Comparison of ENCODE assay signal across 25 cellular contexts in the genomic region with DNA sequence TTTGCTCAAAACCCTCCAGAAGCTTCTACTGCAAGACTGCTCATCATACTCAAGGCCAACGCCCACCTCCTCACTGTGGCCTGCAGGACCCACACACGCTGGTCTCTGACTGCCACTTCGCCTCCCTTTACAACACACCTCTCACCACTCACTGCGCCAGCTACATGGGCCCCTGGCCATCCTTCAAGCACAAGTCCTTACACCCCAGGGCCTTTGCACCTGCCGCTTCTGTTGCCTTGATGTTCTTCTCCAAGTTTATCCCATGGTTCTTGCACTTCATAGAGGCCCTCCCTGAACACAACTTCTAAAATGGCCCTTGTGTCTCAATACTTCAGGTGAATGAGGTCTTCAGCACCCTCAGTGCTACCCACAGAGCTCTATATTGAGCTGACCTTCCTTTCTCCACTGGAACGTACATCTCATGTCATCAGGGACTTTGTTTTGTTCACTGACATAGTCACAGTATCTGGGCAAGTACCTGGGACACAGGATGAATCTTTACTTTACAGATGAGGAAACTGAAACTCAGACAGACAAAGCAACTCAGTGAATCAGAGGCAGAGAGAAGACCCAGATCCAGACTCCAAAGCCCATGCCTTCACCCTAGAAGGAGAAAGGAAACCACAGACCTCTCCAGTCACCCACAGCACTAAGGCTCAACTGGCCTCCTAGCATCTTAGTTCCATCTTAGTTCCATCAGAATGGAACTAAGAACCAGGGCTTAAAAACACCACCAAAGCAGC. TPM values are rescaled to one million over a fixed set of nuclear protein-coding genes. Genes with fewer than 3 reads are reported as not detected.
DNase-seq lines count a peak whose midpoint lies in the region; ATAC-seq, FAIRE-seq and TF ChIP-seq lines count a peak whose summit lies in the region.
"Had no signal": no experiment of that assay in that cellular context is flagged by ENCODE, and none has a peak within 500 bp of the region (broad histone marks: within the 10 kb centered on the region; RNA-seq: fewer than 3 reads in every experiment).

No MANE protein-coding gene starts in this region.

- H3K4me3 Mint-ChIP-seq in activated CD4-positive, alpha-beta T cell treated with anti-CD3 and anti-CD28 coated beads, Interleukin-2, amount 10 ng/mL, durations not matched to agents 24 days and 14 days, result no peak overlapping the region
- no peak overlapping the region for H3K4me3 Mint-ChIP-seq in activated CD4-positive, alpha-beta memory T cell treated with anti-CD3 and anti-CD28 coated beads, Interleukin-2, amount 10 ng/mL, durations not matched to agents 7 days and 5 days
- H3K4me3 Mint-ChIP-seq in endodermal cell, result no peak overlapping the region
- H3K4me3 Mint-ChIP-seq: activated naive CD4-positive, alpha-beta T cell treated with anti-CD3 and anti-CD28 coated beads, Interleukin-2, amount 10 ng/mL, durations not matched to agents 7 days and 5 days; T-helper 2 cell treated with Interferon-gamma antibody and Interleukin-4, amounts not matched to agents 5 μg/mL and 100 μg/mL, for 36 hours had no signal

- no peak overlapping the region for H3K4me3 ChIP-seq in endodermal cell (ENCODE audit: low read length)
- H3K4me3 ChIP-seq: A549, esophagus squamous epithelium, gastrocnemius medialis, HAP-1, mucosa of descending colon, SK-N-MC had no signal

- H3K4me1 Mint-ChIP-seq in activated CD4-positive, alpha-beta T cell treated with anti-CD3 and anti-CD28 coated beads, Interleukin-2, amount 10 ng/mL, durations not matched to agents 24 days and 14 days, result peaks cover 11% of the 10 kb centered on the region
- peaks cover 15% of the 10 kb centered on the region for H3K4me1 Mint-ChIP-seq in activated CD4-positive, alpha-beta memory T cell treated with anti-CD3 and anti-CD28 coated beads, Interleukin-2, amount 10 ng/mL, durations not matched to agents 7 days and 5 days
- peaks cover 2% of the 10 kb centered on the region for H3K4me1 Mint-ChIP-seq in endodermal cell

- peaks cover 4% of the 10 kb centered on the region for H3K9me3 Mint-ChIP-seq in activated CD4-positive, alpha-beta T cell treated with anti-CD3 and anti-CD28 coated beads, Interleukin-2, amount 10 ng/mL, durations not matched to agents 24 days and 14 days
- peaks cover 8% of the 10 kb centered on the region for H3K9me3 Mint-ChIP-seq in activated CD4-positive, alpha-beta memory T cell treated with anti-CD3 and anti-CD28 coated beads, Interleukin-2, amount 10 ng/mL, durations not matched to agents 7 days and 5 days
- peaks cover 3% of the 10 kb centered on the region for H3K9me3 Mint-ChIP-seq in endodermal cell

- H3K36me3 ChIP-seq in endodermal cell (ENCODE audit: control insufficient read depth, insufficient read depth, low read length), result peaks cover 18% of the 10 kb centered on the region
- H3K36me3 ChIP-seq: gastrocnemius medialis had no signal

- H3K27ac ChIP-seq in endodermal cell (ENCODE audit: low read depth, low read length), result no peak overlapping the region
- H3K27ac ChIP-seq: A549, esophagus squamous epithelium, gastrocnemius medialis, parathyroid adenoma, SK-N-MC had no signal

- no peak for DNase-seq in activated CD4-positive, alpha-beta T cell treated with anti-CD3 and anti-CD28 coated beads, Interleukin-2, amount 10 ng/mL, durations not matched to agents 24 days and 14 days
- DNase-seq in activated CD4-positive, alpha-beta T cell treated with anti-CD3 and anti-CD28 coated beads, Interleukin-2, amount 50 U/mL, for 1 hour, result no peak
- no peak for DNase-seq in GM12891 (ENCODE audit: insufficient read length, low spot score)
- no peak for DNase-seq in activated CD4-positive, alpha-beta memory T cell treated with anti-CD3 and anti-CD28 coated beads, Interleukin-2, amount 10 ng/mL, durations not matched to agents 7 days and 5 days
- DNase-seq in endodermal cell, result no peak
- DNase-seq in NCI-H187 (lab: John Stamatoyannopoulos, UW), result no peak
- no peak for DNase-seq in GM13977 (ENCODE audit: low spot score)
- DNase-seq: activated naive CD4-positive, alpha-beta T cell treated with anti-CD3 and anti-CD28 coated beads, Interleukin-2, amount 10 ng/mL, durations not matched to agents 7 days and 5 days; effector memory CD4-positive, alpha-beta T cell; esophagus squamous epithelium; gastrocnemius medialis; hypothalamus; KG1; mucosa of descending colon; NCI-H2171 treated with DMSO at 0.1 percent for 48 hours; NCI-H526; right cardiac atrium; stimulated activated CD4-positive, alpha-beta T cell treated with anti-CD3 and anti-CD28 coated beads, Interleukin-12 subunit alpha, Interleukin-12 subunit beta, amount 100 ng/mL, for 4 hours had no signal

- H3K9ac ChIP-seq in endodermal cell (ENCODE audit: extremely low read depth, low read length, poor library complexity, severe bottlenecking), result no peak overlapping the region
- H3K9ac ChIP-seq: parathyroid adenoma had no signal

- CTCF ChIA-PET in activated CD4-positive, alpha-beta memory T cell treated with anti-CD3 and anti-CD28 coated beads, Interleukin-2, amount 10 ng/mL, durations not matched to agents 7 days and 5 days (lab: Charles Lee), result interaction anchor here (1.4 kb wide), 1 partner anchor 74 kb away, joined by 13 read pairs; no protein-coding TSS in a partner anchor

- in situ Hi-C loops in GM13977 (cut with MboI; ENCODE audit: low pct_unique_long_range_greater_than_20kb, low sequenced_read_pairs, unreplicated experiment), result loop anchor here (25.0 kb wide), 1 partner anchor 221 kb away; no protein-coding TSS in a partner anchor

- no peak for TF ChIP-seq POLR2A in GM12891 (IDR thresholded peaks at IDR 0.05; ENCODE audit: low read depth, low read length)

- H3K9me3 ChIP-seq in endodermal cell (ENCODE audit: control insufficient read depth, low read length), result peaks cover 20% of the 10 kb centered on the region
- H3K9me3 ChIP-seq: gastrocnemius medialis had no signal

- POLR2A ChIA-PET in activated CD4-positive, alpha-beta memory T cell treated with anti-CD3 and anti-CD28 coated beads, Interleukin-2, amount 10 ng/mL, durations not matched to agents 7 days and 5 days (lab: Charles Lee), result no interaction called here

- H3K27me3 ChIP-seq in endodermal cell (ENCODE audit: control insufficient read depth, insufficient read depth, low read length, poor library complexity, severe bottlenecking), result no peaks in the 10 kb centered on the region
- H3K27me3 ChIP-seq: esophagus squamous epithelium, gastrocnemius medialis had no signal

- no peak for ATAC-seq in esophagus mucosa
- ATAC-seq: A549, gastrocnemius medialis, mucosa of descending colon, right cardiac atrium had no signal

- FAIRE-seq in GM12891 (lab: Jason Lieb, UNC), result peak; percentile 79
- FAIRE-seq: A549, islet of Langerhans had no signal

- H3K27ac Mint-ChIP-seq in activated CD4-positive, alpha-beta T cell treated with anti-CD3 and anti-CD28 coated beads, Interleukin-2, amount 10 ng/mL, durations not matched to agents 24 days and 14 days, result peak overlapping the region; percentile 27
- H3K27ac Mint-ChIP-seq in activated CD4-positive, alpha-beta memory T cell treated with anti-CD3 and anti-CD28 coated beads, Interleukin-2, amount 10 ng/mL, durations not matched to agents 7 days and 5 days, result peak overlapping the region; percentile 18
- H3K27ac Mint-ChIP-seq in endodermal cell, result peak overlapping the region; percentile 78
- H3K27ac Mint-ChIP-seq: activated naive CD4-positive, alpha-beta T cell treated with anti-CD3 and anti-CD28 coated beads, Interleukin-2, amount 10 ng/mL, durations not matched to agents 7 days and 5 days had no signal

- intact Hi-C loops in activated CD4-positive, alpha-beta T cell treated with anti-CD3 and anti-CD28 coated beads, Interleukin-2, amount 10 ng/mL, durations not matched to agents 24 days and 14 days (cut with micrococcal nuclease), result no loop called here

- peaks cover 10% of the 10 kb centered on the region for H3K36me3 Mint-ChIP-seq in activated CD4-positive, alpha-beta T cell treated with anti-CD3 and anti-CD28 coated beads, Interleukin-2, amount 10 ng/mL, durations not matched to agents 24 days and 14 days (ENCODE audit: low read depth)
- peaks cover 6% of the 10 kb centered on the region for H3K36me3 Mint-ChIP-seq in activated CD4-positive, alpha-beta memory T cell treated with anti-CD3 and anti-CD28 coated beads, Interleukin-2, amount 10 ng/mL, durations not matched to agents 7 days and 5 days (ENCODE audit: low read depth)
- peaks cover 32% of the 10 kb centered on the region for H3K36me3 Mint-ChIP-seq in endodermal cell (ENCODE audit: low read depth)

- WGBS in endodermal cell (ENCODE audit: insufficient coverage in 1 of 2, insufficient read length in 1 of 2), 2 experiments, result 95 to 100% methylated on average over 3 to 6 of the region's 6 CpGs

- H3K27me3 Mint-ChIP-seq in activated CD4-positive, alpha-beta T cell treated with anti-CD3 and anti-CD28 coated beads, Interleukin-2, amount 10 ng/mL, durations not matched to agents 24 days and 14 days, result no peaks in the 10 kb centered on the region
- no peaks in the 10 kb centered on the region for H3K27me3 Mint-ChIP-seq in activated CD4-positive, alpha-beta memory T cell treated with anti-CD3 and anti-CD28 coated beads, Interleukin-2, amount 10 ng/mL, durations not matched to agents 7 days and 5 days
- no peaks in the 10 kb centered on the region for H3K27me3 Mint-ChIP-seq in endodermal cell (ENCODE audit: insufficient read depth)

- no peak for TF ChIP-seq CTCF in endodermal cell (conservative IDR thresholded peaks at IDR 0.05)
- TF ChIP-seq CTCF in GM13977 (IDR thresholded peaks at IDR 0.05; ENCODE audit: extremely low read depth, insufficient read depth, missing control alignments), result no peak

- peaks cover 7% of the 10 kb centered on the region for H3K4me1 ChIP-seq in endodermal cell (ENCODE audit: control insufficient read depth, insufficient read depth, low read length)
- H3K4me1 ChIP-seq: A549, parathyroid adenoma had no signal

TF ChIP-seq in GM12891, 5 proteins besides CTCF, POLR2A, EP300 and RAD21 (continues in another document):
- TF ChIP-seq TAF1 (IDR thresholded peaks at IDR 0.05; ENCODE audit: low read depth, low read length), result no peak

RNA-seq across cellular contexts. Expression of gene CLSTN1, which starts 34.7 kb away (rescaled TPM):
- total RNA-seq in activated CD4-positive, alpha-beta T cell treated with anti-CD3 and anti-CD28 coated beads, Interleukin-2, amount 10 ng/mL, durations not matched to agents 24 days and 14 days, result 42.1 and 43.8 TPM in 2 replicates
- 34.9 TPM for polyA plus RNA-seq in GM12891 (2012; ENCODE audit: low read depth, missing spikeins)
- 100 to 1,000 TPM in 1 of 2 experiments, 10 to 100 TPM in 1; 96.9 to 102 TPM for total RNA-seq in activated CD4-positive, alpha-beta memory T cell treated with anti-CD3 and anti-CD28 coated beads, Interleukin-2, amount 10 ng/mL, durations not matched to agents 7 days and 5 days
- total RNA-seq in endodermal cell (100 to 1,000 TPM in 1 of 2 donors, 10 to 100 TPM in 1; 96.6 to 116 TPM), esophagus mucosa (121 TPM)
- 119 TPM for polyA plus RNA-seq in endodermal cell (2013, experiment 1 of 2)
- 110 TPM for polyA plus RNA-seq in endodermal cell (2013, experiment 2 of 2)

RNA-seq across cellular contexts. Expression of gene CTNNBIP1, which starts 51.6 kb away (rescaled TPM):
- total RNA-seq in activated CD4-positive, alpha-beta T cell treated with anti-CD3 and anti-CD28 coated beads, Interleukin-2, amount 10 ng/mL, durations not matched to agents 24 days and 14 days, result 5.8 and 7.3 TPM in 2 replicates
- 15.6 TPM for polyA plus RNA-seq in GM12891 (2012; ENCODE audit: low read depth, missing spikeins)
- total RNA-seq in activated CD4-positive, alpha-beta memory T cell treated with anti-CD3 and anti-CD28 coated beads, Interleukin-2, amount 10 ng/mL, durations not matched to agents 7 days and 5 days, result 10 to 100 TPM; 10.8 to 12.7 TPM
- total RNA-seq in endodermal cell (10 to 100 TPM; 65.0 to 69.5 TPM), esophagus mucosa (175 TPM)
- 64.0 TPM for polyA plus RNA-seq in endodermal cell (2013, experiment 1 of 2)
- 59.8 TPM for polyA plus RNA-seq in endodermal cell (2013, experiment 2 of 2)

Comparison
In these comparisons a context has a peak if more than half of its experiments do, and no peak if none do; other contexts are left out.
1. H3K27ac Mint-ChIP-seq: peak in every context shown above with its lines; median percentile 78 in endodermal cell; 27 in activated CD4-positive, alpha-beta T cell treated with anti-CD3 and anti-CD28 coated beads, Interleukin-2, amount 10 ng/mL, durations not matched to agents 24 days and 14 days; 18 in activated CD4-positive, alpha-beta memory T cell treated with anti-CD3 and anti-CD28 coated beads, Interleukin-2, amount 10 ng/mL, durations not matched to agents 7 days and 5 days.